Comparison of ENCODE assay signal across 13 cellular contexts in genomic region chr12:90250766-90251165, GRCh38.
DNase-seq lines count a peak whose midpoint lies in the region; ATAC-seq and TF ChIP-seq lines count a peak whose summit lies in the region.
"Had no signal": no experiment of that assay in that cellular context is flagged by ENCODE, and none has a peak within 500 bp of the region (broad histone marks: within the 10 kb centered on the region; RNA-seq: fewer than 3 reads in every experiment).

No MANE protein-coding gene starts in this region.

- TF ChIP-seq CTCF in GM20000 (IDR thresholded peaks at IDR 0.05; ENCODE audit: extremely low read depth, missing control alignments) (no peak), gastroesophageal sphincter (IDR thresholded peaks at IDR 0.05) (no peak)

- H3K36me3 ChIP-seq in gastroesophageal sphincter (no peaks in the 10 kb centered on the region), skeletal muscle tissue (ENCODE audit: control insufficient read depth in 3 of 3, insufficient read depth in 3 of 3, low read length in 3 of 3) (no peaks in the 10 kb centered on the region)
- no peaks in the 10 kb centered on the region for H3K36me3 ChIP-seq in CD4-positive, alpha-beta memory T cell (ENCODE audit: insufficient read depth, low read length)
- H3K36me3 ChIP-seq: spleen had no signal

- POLR2A ChIA-PET in CD4-positive, alpha-beta memory T cell (lab: Charles Lee; ENCODE audit: partially characterized antibody): no interaction called here

- H3K4me1 ChIP-seq in gastroesophageal sphincter: peaks cover 0 to 12% (median 0%) of the 10 kb centered on the region in 3 donors
- peaks cover 16 to 29% (median 20%) of the 10 kb centered on the region in 3 donors for H3K4me1 ChIP-seq in skeletal muscle tissue (ENCODE audit: control insufficient read depth in 3 of 3, insufficient read depth in 3 of 3, low read length in 3 of 3)
- peaks cover 11% of the 10 kb centered on the region for H3K4me1 ChIP-seq in CD4-positive, alpha-beta memory T cell (ENCODE audit: insufficient read depth, low read length)

- DNase-seq in GM20000 (ENCODE audit: low spot score) (peak; percentile 4), RPMI7951 (ENCODE audit: low read depth) (peak; percentile 72), GM19238 (ENCODE audit: insufficient read length, low spot score) (no peak)
- DNase-seq in CD4-positive, alpha-beta memory T cell: no peak
- DNase-seq: activated B cell treated with CpG ODN at 0.5 μM for 24 hours; activated T-cell treated with anti-CD3 and anti-CD28 coated beads, Interleukin-2, amount 50 U/mL, for 48 hours; anterior cingulate cortex; naive thymus-derived CD8-positive, alpha-beta T cell; spleen had no signal

- H3K27ac ChIP-seq in gastroesophageal sphincter: peak overlapping the region in 1 of 4 donors; percentile 18
- peak overlapping the region; percentile 2 for H3K27ac ChIP-seq in skeletal muscle tissue (ENCODE audit: low read depth, low read length)
- H3K27ac ChIP-seq in CD4-positive, alpha-beta memory T cell (ENCODE audit: low read depth, low read length): no peak overlapping the region

- peak; percentile 47 for ATAC-seq in gastroesophageal sphincter
- ATAC-seq in GM21825 (IDR thresholded peaks at IDR 0.05; ENCODE audit: unreplicated experiment): no peak
- no peak for ATAC-seq in HG02571 (IDR thresholded peaks at IDR 0.05; ENCODE audit: unreplicated experiment)
- ATAC-seq: naive thymus-derived CD8-positive, alpha-beta T cell had no signal

- peaks cover 0 to 2% of the 10 kb centered on the region in 2 donors for H3K27me3 Mint-ChIP-seq in CD4-positive, alpha-beta memory T cell
- H3K27me3 Mint-ChIP-seq: activated B cell treated with CpG ODN at 0.5 μM for 24 hours; naive thymus-derived CD8-positive, alpha-beta T cell had no signal

- no peak overlapping the region for H3K4me3 Mint-ChIP-seq in CD4-positive, alpha-beta memory T cell
- H3K4me3 Mint-ChIP-seq: activated B cell treated with CpG ODN at 0.5 μM for 24 hours; naive thymus-derived CD8-positive, alpha-beta T cell had no signal

- H3K4me1 Mint-ChIP-seq in CD4-positive, alpha-beta memory T cell: peaks cover 7 to 11% (median 9%) of the 10 kb centered on the region in 4 donors

- no peaks in the 10 kb centered on the region for H3K9me3 ChIP-seq in gastroesophageal sphincter
- no peaks in the 10 kb centered on the region for H3K9me3 ChIP-seq in skeletal muscle tissue (ENCODE audit: control insufficient read depth in 3 of 3, low read length in 3 of 3)
- H3K9me3 ChIP-seq in CD4-positive, alpha-beta memory T cell (ENCODE audit: control insufficient read depth in 1 of 2, low read length in 2 of 2): no peaks in the 10 kb centered on the region
- H3K9me3 ChIP-seq: spleen had no signal

- no peak overlapping the region for H3K27ac Mint-ChIP-seq in CD4-positive, alpha-beta memory T cell
- H3K27ac Mint-ChIP-seq: activated B cell treated with CpG ODN at 0.5 μM for 24 hours had no signal

- H3K9ac ChIP-seq in skeletal muscle tissue (ENCODE audit: low read depth in 1 of 3, low read length in 3 of 3): peak overlapping the region in 1 of 3 donors; percentile 11

- no peaks in the 10 kb centered on the region for H3K9me3 Mint-ChIP-seq in CD4-positive, alpha-beta memory T cell
- H3K9me3 Mint-ChIP-seq: activated B cell treated with CpG ODN at 0.5 μM for 24 hours; naive thymus-derived CD8-positive, alpha-beta T cell had no signal

- CTCF ChIA-PET in CD4-positive, alpha-beta memory T cell (lab: Charles Lee; ENCODE audit: partially characterized antibody): no interaction called here

- H3K4me3 ChIP-seq in gastroesophageal sphincter: no peak overlapping the region
- H3K4me3 ChIP-seq in skeletal muscle tissue (ENCODE audit: low read length in 3 of 3): no peak overlapping the region
- no peak overlapping the region for H3K4me3 ChIP-seq in CD4-positive, alpha-beta memory T cell (ENCODE audit: low read length in 2 of 2)
- H3K4me3 ChIP-seq: spleen had no signal

- H3K36me3 Mint-ChIP-seq in CD4-positive, alpha-beta memory T cell: no peaks in the 10 kb centered on the region
- H3K36me3 Mint-ChIP-seq: naive thymus-derived CD8-positive, alpha-beta T cell had no signal

- WGBS in gastroesophageal sphincter (ENCODE audit: low coverage in 1 of 2), 2 donors: 20 to 26% methylated on average over 3 of the region's 3 CpGs

- H3K27me3 ChIP-seq in gastroesophageal sphincter: no peaks in the 10 kb centered on the region
- no peaks in the 10 kb centered on the region for H3K27me3 ChIP-seq in skeletal muscle tissue (ENCODE audit: control insufficient read depth in 3 of 3, insufficient read depth in 3 of 3, low read length in 3 of 3)
- no peaks in the 10 kb centered on the region for H3K27me3 ChIP-seq in CD4-positive, alpha-beta memory T cell (ENCODE audit: insufficient read depth, low read length)
- H3K27me3 ChIP-seq: spleen had no signal

- no peak for TF ChIP-seq POLR2A in gastroesophageal sphincter (IDR thresholded peaks at IDR 0.05)

- TF ChIP-seq EP300 in gastroesophageal sphincter (IDR thresholded peaks at IDR 0.05): no peak

- intact Hi-C loops in CD4-positive, alpha-beta memory T cell (cut with micrococcal nuclease): loop anchor here (5.0 kb wide), 1 partner anchor 708 kb away; no protein-coding TSS in a partner anchor

Comparison
In these comparisons a context has a peak if more than half of its experiments do, and no peak if none do; other contexts are left out.
1. DNase-seq: peak in GM20000 (single experiment) and RPMI7951 (single experiment); none in CD4-positive, alpha-beta memory T cell (0 of 5) and GM19238 (single experiment).